Comparison of ENCODE assay signal across 2 cellular contexts in genomic region chr5:166716856-166717492, GRCh38.
TF ChIP-seq lines count a peak whose summit lies in the region.

No MANE protein-coding gene starts in this region.

TF ChIP-seq in liver, 16 proteins besides CTCF, POLR2A, EP300 and RAD21 (continued from another document):
- TF ChIP-seq REST (IDR thresholded peaks at IDR 0.05) (peak; percentile 74), JUND (IDR thresholded peaks at IDR 0.05) (peak in 1 of 2 donors; percentile 39), SP1 (IDR thresholded peaks at IDR 0.05) (peak; percentile 93), MAX (IDR thresholded peaks at IDR 0.05) (peak; percentile 71), EGR1 (IDR thresholded peaks at IDR 0.05; ENCODE audit: low read depth in 2 of 2) (no peak), YY1 (IDR thresholded peaks at IDR 0.05) (peak; percentile 73), TAF1 (conservative IDR thresholded peaks at IDR 0.05) (no peak)

TF ChIP-seq in HepG2, 621 proteins besides CTCF, POLR2A, EP300 and RAD21 (continued from another document):
- TF ChIP-seq NFYB (CRISPR knock-in tag; IDR thresholded peaks at IDR 0.05) = no peak
- TF ChIP-seq CAMTA2 (CRISPR knock-in tag; IDR thresholded peaks at IDR 0.05; ENCODE audit: borderline replicate concordance) = no peak
- no peak for TF ChIP-seq ZSCAN31 (CRISPR knock-in tag; IDR thresholded peaks at IDR 0.05; ENCODE audit: low read depth)
- TF ChIP-seq, protein P1, sequence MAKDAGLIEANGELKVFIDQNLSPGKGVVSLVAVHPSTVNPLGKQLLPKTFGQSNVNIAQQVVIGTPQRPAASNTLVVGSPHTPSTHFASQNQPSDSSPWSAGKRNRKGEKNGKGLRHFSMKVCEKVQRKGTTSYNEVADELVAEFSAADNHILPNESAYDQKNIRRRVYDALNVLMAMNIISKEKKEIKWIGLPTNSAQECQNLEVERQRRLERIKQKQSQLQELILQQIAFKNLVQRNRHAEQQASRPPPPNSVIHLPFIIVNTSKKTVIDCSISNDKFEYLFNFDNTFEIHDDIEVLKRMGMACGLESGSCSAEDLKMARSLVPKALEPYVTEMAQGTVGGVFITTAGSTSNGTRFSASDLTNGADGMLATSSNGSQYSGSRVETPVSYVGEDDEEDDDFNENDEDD (CRISPR knock-in tag; IDR thresholded peaks at IDR 0.05; ENCODE audit: borderline replicate concordance) = no peak
- no peak for TF ChIP-seq TEAD3 (CRISPR knock-in tag; optimal IDR thresholded peaks at IDR 0.05; ENCODE audit: borderline replicate concordance)
- TF ChIP-seq SMAD3 (CRISPR knock-in tag; IDR thresholded peaks at IDR 0.05) = no peak
- TF ChIP-seq GLI4 (CRISPR knock-in tag; IDR thresholded peaks at IDR 0.05; ENCODE audit: borderline replicate concordance) = no peak
- no peak for TF ChIP-seq ZNF564 (CRISPR knock-in tag; IDR thresholded peaks at IDR 0.05)
- TF ChIP-seq ARNT (IDR thresholded peaks at IDR 0.05) = no peak
- TF ChIP-seq NAIF1 (CRISPR knock-in tag; IDR thresholded peaks at IDR 0.05; ENCODE audit: borderline replicate concordance) = no peak
- TF ChIP-seq ZNF691 (CRISPR knock-in tag; IDR thresholded peaks at IDR 0.05; ENCODE audit: borderline replicate concordance, low read depth) = no peak
TF ChIP-seq in HepG2: peak in this region for 0.
